Comparison of ENCODE assay signal across 2 cellular contexts in the genomic region with DNA sequence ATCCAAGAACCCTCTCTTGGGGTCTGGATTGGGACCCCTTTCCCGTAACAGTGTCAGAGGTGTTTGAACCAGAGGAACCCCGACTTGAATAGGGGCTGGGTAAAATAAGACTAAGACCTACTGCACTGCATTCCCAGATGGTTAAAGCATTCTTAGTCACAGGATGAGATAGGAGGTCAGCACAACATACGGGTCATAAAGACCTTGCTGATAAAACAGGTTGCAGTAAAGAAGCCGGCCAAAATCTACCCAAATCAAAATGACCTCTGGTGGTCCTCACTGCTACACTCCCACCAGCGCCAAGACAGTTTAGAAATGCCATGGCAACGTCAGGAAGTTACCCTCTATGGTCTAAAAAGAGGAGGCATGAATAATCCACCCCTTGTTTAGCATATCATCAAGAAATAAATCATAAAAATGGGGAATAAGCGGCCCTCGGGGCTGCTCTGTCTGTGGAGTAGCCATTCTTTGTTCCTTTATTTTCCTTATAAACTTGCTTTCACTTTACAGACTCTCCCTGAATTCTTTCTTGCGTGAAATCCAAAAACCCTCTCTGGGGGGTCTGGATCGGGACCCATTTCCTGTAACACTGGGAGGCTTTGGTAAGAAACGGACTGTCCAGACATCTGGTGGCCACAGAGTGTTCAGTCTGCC.
TF ChIP-seq lines count a peak whose summit lies in the region.

No MANE protein-coding gene starts in this region.

TF ChIP-seq in HCT116, 20 proteins besides CTCF, POLR2A, EP300 and RAD21:
- TF ChIP-seq, protein P1, sequence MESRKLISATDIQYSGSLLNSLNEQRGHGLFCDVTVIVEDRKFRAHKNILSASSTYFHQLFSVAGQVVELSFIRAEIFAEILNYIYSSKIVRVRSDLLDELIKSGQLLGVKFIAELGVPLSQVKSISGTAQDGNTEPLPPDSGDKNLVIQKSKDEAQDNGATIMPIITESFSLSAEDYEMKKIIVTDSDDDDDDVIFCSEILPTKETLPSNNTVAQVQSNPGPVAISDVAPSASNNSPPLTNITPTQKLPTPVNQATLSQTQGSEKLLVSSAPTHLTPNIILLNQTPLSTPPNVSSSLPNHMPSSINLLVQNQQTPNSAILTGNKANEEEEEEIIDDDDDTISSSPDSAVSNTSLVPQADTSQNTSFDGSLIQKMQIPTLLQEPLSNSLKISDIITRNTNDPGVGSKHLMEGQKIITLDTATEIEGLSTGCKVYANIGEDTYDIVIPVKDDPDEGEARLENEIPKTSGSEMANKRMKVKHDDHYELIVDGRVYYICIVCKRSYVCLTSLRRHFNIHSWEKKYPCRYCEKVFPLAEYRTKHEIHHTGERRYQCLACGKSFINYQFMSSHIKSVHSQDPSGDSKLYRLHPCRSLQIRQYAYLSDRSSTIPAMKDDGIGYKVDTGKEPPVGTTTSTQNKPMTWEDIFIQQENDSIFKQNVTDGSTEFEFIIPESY (IDR thresholded peaks at IDR 0.05; ENCODE audit: extremely low read depth, insufficient replicate concordance, low read length) = no peak
- TF ChIP-seq EZH2phosphoT487 (IDR thresholded peaks at IDR 0.05; ENCODE audit: borderline replicate concordance) (no peak), FOSL1 (IDR thresholded peaks at IDR 0.05; ENCODE audit: low read depth) (no peak), CBX3 (IDR thresholded peaks at IDR 0.05; ENCODE audit: low read depth) (no peak), TCF7L2 (IDR thresholded peaks at IDR 0.05; ENCODE audit: borderline replicate concordance, extremely low read depth, insufficient read depth, insufficient read length) (no peak), CEBPB (IDR thresholded peaks at IDR 0.05; ENCODE audit: low read depth) (no peak), SIN3A (IDR thresholded peaks at IDR 0.05; ENCODE audit: low read depth) (no peak), YY1 (IDR thresholded peaks at IDR 0.05; ENCODE audit: extremely low read depth, insufficient replicate concordance, low read depth, low read length) (no peak), POLR2AphosphoS5 (IDR thresholded peaks at IDR 0.05; ENCODE audit: low read depth, low read length) (no peak)
- TF ChIP-seq, protein P2, sequence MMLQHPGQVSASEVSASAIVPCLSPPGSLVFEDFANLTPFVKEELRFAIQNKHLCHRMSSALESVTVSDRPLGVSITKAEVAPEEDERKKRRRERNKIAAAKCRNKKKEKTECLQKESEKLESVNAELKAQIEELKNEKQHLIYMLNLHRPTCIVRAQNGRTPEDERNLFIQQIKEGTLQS (IDR thresholded peaks at IDR 0.05) = no peak
- TF ChIP-seq, protein P3, sequence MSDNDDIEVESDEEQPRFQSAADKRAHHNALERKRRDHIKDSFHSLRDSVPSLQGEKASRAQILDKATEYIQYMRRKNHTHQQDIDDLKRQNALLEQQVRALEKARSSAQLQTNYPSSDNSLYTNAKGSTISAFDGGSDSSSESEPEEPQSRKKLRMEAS (IDR thresholded peaks at IDR 0.05) = no peak
- TF ChIP-seq, protein P4, sequence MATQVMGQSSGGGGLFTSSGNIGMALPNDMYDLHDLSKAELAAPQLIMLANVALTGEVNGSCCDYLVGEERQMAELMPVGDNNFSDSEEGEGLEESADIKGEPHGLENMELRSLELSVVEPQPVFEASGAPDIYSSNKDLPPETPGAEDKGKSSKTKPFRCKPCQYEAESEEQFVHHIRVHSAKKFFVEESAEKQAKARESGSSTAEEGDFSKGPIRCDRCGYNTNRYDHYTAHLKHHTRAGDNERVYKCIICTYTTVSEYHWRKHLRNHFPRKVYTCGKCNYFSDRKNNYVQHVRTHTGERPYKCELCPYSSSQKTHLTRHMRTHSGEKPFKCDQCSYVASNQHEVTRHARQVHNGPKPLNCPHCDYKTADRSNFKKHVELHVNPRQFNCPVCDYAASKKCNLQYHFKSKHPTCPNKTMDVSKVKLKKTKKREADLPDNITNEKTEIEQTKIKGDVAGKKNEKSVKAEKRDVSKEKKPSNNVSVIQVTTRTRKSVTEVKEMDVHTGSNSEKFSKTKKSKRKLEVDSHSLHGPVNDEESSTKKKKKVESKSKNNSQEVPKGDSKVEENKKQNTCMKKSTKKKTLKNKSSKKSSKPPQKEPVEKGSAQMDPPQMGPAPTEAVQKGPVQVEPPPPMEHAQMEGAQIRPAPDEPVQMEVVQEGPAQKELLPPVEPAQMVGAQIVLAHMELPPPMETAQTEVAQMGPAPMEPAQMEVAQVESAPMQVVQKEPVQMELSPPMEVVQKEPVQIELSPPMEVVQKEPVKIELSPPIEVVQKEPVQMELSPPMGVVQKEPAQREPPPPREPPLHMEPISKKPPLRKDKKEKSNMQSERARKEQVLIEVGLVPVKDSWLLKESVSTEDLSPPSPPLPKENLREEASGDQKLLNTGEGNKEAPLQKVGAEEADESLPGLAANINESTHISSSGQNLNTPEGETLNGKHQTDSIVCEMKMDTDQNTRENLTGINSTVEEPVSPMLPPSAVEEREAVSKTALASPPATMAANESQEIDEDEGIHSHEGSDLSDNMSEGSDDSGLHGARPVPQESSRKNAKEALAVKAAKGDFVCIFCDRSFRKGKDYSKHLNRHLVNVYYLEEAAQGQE (IDR thresholded peaks at IDR 0.05; ENCODE audit: low read depth) = no peak

TF ChIP-seq in WTC11, 78 proteins besides CTCF, POLR2A, EP300 and RAD21 (continued from another document):
- TF ChIP-seq, protein P5, sequence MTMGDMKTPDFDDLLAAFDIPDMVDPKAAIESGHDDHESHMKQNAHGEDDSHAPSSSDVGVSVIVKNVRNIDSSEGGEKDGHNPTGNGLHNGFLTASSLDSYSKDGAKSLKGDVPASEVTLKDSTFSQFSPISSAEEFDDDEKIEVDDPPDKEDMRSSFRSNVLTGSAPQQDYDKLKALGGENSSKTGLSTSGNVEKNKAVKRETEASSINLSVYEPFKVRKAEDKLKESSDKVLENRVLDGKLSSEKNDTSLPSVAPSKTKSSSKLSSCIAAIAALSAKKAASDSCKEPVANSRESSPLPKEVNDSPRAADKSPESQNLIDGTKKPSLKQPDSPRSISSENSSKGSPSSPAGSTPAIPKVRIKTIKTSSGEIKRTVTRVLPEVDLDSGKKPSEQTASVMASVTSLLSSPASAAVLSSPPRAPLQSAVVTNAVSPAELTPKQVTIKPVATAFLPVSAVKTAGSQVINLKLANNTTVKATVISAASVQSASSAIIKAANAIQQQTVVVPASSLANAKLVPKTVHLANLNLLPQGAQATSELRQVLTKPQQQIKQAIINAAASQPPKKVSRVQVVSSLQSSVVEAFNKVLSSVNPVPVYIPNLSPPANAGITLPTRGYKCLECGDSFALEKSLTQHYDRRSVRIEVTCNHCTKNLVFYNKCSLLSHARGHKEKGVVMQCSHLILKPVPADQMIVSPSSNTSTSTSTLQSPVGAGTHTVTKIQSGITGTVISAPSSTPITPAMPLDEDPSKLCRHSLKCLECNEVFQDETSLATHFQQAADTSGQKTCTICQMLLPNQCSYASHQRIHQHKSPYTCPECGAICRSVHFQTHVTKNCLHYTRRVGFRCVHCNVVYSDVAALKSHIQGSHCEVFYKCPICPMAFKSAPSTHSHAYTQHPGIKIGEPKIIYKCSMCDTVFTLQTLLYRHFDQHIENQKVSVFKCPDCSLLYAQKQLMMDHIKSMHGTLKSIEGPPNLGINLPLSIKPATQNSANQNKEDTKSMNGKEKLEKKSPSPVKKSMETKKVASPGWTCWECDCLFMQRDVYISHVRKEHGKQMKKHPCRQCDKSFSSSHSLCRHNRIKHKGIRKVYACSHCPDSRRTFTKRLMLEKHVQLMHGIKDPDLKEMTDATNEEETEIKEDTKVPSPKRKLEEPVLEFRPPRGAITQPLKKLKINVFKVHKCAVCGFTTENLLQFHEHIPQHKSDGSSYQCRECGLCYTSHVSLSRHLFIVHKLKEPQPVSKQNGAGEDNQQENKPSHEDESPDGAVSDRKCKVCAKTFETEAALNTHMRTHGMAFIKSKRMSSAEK (CRISPR knock-in tag; IDR thresholded peaks at IDR 0.05; ENCODE audit: borderline replicate concordance) = no peak
- TF ChIP-seq IRF2 (CRISPR knock-in tag; IDR thresholded peaks at IDR 0.05; ENCODE audit: borderline replicate concordance, low read depth) (no peak), ESRRA (CRISPR knock-in tag; IDR thresholded peaks at IDR 0.05; ENCODE audit: borderline replicate concordance) (no peak), NR1H2 (CRISPR knock-in tag; IDR thresholded peaks at IDR 0.05) (no peak), CREM (CRISPR knock-in tag; IDR thresholded peaks at IDR 0.05) (no peak), EMX1 (CRISPR knock-in tag; IDR thresholded peaks at IDR 0.05) (no peak), ZNF423 (CRISPR knock-in tag; IDR thresholded peaks at IDR 0.05) (no peak)
- TF ChIP-seq, protein P6, sequence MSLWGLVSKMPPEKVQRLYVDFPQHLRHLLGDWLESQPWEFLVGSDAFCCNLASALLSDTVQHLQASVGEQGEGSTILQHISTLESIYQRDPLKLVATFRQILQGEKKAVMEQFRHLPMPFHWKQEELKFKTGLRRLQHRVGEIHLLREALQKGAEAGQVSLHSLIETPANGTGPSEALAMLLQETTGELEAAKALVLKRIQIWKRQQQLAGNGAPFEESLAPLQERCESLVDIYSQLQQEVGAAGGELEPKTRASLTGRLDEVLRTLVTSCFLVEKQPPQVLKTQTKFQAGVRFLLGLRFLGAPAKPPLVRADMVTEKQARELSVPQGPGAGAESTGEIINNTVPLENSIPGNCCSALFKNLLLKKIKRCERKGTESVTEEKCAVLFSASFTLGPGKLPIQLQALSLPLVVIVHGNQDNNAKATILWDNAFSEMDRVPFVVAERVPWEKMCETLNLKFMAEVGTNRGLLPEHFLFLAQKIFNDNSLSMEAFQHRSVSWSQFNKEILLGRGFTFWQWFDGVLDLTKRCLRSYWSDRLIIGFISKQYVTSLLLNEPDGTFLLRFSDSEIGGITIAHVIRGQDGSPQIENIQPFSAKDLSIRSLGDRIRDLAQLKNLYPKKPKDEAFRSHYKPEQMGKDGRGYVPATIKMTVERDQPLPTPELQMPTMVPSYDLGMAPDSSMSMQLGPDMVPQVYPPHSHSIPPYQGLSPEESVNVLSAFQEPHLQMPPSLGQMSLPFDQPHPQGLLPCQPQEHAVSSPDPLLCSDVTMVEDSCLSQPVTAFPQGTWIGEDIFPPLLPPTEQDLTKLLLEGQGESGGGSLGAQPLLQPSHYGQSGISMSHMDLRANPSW (CRISPR knock-in tag; conservative IDR thresholded peaks at IDR 0.05; ENCODE audit: low read depth) = no peak
